ENCODE assay signal across 22 cellular contexts in genomic region chr17:21528031-21528684, GRCh38.
"Had no signal": no experiment of that assay in that cellular context is flagged by ENCODE, and none has a peak within 500 bp of the region (broad histone marks: within the 10 kb centered on the region; RNA-seq: fewer than 3 reads in every experiment).

No MANE protein-coding gene starts in this region.

- H3K27me3 ChIP-seq: colonic mucosa, gastrocnemius medialis, heart right ventricle, neural progenitor cell, ovary, stomach, uterus had no signal

- H3K27ac ChIP-seq: colonic mucosa, heart right ventricle, neural progenitor cell, ovary, stomach, uterus had no signal

- H3K4me1 ChIP-seq: colonic mucosa, neural progenitor cell, uterus had no signal

- H3K9me3 ChIP-seq: colonic mucosa, gastrocnemius medialis, heart right ventricle, ovary, stomach, uterus had no signal

- DNase-seq: colonic mucosa; effector CD8-positive, alpha-beta T cell; gastrocnemius medialis; heart right ventricle; hypothalamus; mesenchymal stem cell; midbrain; nucleus accumbens; ovary; right cardiac atrium; small intestine; stimulated activated CD4-positive, alpha-beta T cell treated with anti-CD3 and anti-CD28 coated beads, Interleukin-12 subunit alpha, Interleukin-12 subunit beta, amount 100 ng/mL, for 4 hours; stimulated activated naive CD4-positive, alpha-beta T cell; stomach; substantia nigra; trophoblast cell; uterus had no signal

- H3K9me3 Mint-ChIP-seq: natural killer cell treated with Interleukin-12 subunit alpha and Interleukin-12 subunit beta and Interleukin-15 and Interleukin-18, amount 100 ng/mL, for 72 hours; neural progenitor cell had no signal

- H3K27ac Mint-ChIP-seq: natural killer cell treated with Interleukin-12 subunit alpha and Interleukin-12 subunit beta and Interleukin-15 and Interleukin-18, amount 100 ng/mL, for 72 hours; neural progenitor cell had no signal

- H3K36me3 Mint-ChIP-seq: natural killer cell treated with Interleukin-12 subunit alpha and Interleukin-12 subunit beta and Interleukin-15 and Interleukin-18, amount 100 ng/mL, for 72 hours had no signal

- ATAC-seq: gastrocnemius medialis; heart right ventricle; left lobe of liver; natural killer cell treated with Interleukin-12 subunit alpha and Interleukin-12 subunit beta and Interleukin-15 and Interleukin-18, amount 100 ng/mL, for 72 hours had no signal

- H3K9ac ChIP-seq: neural progenitor cell had no signal

- H2AFZ ChIP-seq: neural progenitor cell had no signal

- H3K4me2 ChIP-seq: neural progenitor cell had no signal

- FAIRE-seq: islet of Langerhans, small intestine had no signal

- H3K36me3 ChIP-seq: colonic mucosa, gastrocnemius medialis, neural progenitor cell, ovary, uterus had no signal

- H3K4me3 Mint-ChIP-seq: natural killer cell treated with Interleukin-12 subunit alpha and Interleukin-12 subunit beta and Interleukin-15 and Interleukin-18, amount 100 ng/mL, for 72 hours; neural progenitor cell had no signal

- H3K4me3 ChIP-seq: colonic mucosa, gastrocnemius medialis, heart right ventricle, lung, neural progenitor cell, ovary, stomach, uterus had no signal
